In genomic region chr11:117970400-117971024, GRCh38 we compare ENCODE assay signal across 9 cellular contexts. TPM values are rescaled to one million over a fixed set of nuclear protein-coding genes. Genes with fewer than 3 reads are reported as not detected.
A peak's percentile ranks its signal among the peaks of the same experiment; 100 is the strongest.
DNase-seq lines count a peak whose midpoint lies in the region; ATAC-seq, FAIRE-seq and TF ChIP-seq lines count a peak whose summit lies in the region.
"Had no signal": no experiment of that assay in that cellular context is flagged by ENCODE, and none has a peak within 500 bp of the region (broad histone marks: within the 10 kb centered on the region; RNA-seq: fewer than 3 reads in every experiment).

No MANE protein-coding gene starts in this region.

- H3K9me3 ChIP-seq in spleen (no peaks in the 10 kb centered on the region), kidney (ENCODE audit: control insufficient read depth in 1 of 2, low read length in 2 of 2) (no peaks in the 10 kb centered on the region)
- H3K9me3 ChIP-seq: breast epithelium had no signal

- no peak overlapping the region for H3K9ac ChIP-seq in kidney (ENCODE audit: low read length in 2 of 2)

- WGBS in spleen, 5 donors: 40 to 51% (median 42%) methylated on average over 4 of the region's 4 CpGs

- H3K4me1 ChIP-seq in spleen (peaks cover 9 to 68% (median 45%) of the 10 kb centered on the region in 6 donors), kidney (ENCODE audit: control insufficient read depth in 1 of 2, insufficient read depth in 1 of 2, low read depth in 1 of 2, low read length in 2 of 2) (no peaks in the 10 kb centered on the region)
- H3K4me1 ChIP-seq: breast epithelium had no signal

- H3K36me3 ChIP-seq in spleen (no peaks in the 10 kb centered on the region), kidney (ENCODE audit: control insufficient read depth in 1 of 2, insufficient read depth in 2 of 2, low read length in 2 of 2) (no peaks in the 10 kb centered on the region)
- H3K36me3 ChIP-seq: breast epithelium had no signal

- H3K4me3 ChIP-seq in spleen (no peak overlapping the region), kidney (ENCODE audit: low read length in 2 of 2) (no peak overlapping the region)
- H3K4me3 ChIP-seq: breast epithelium had no signal

- ATAC-seq in GM18861 (IDR thresholded peaks at IDR 0.05; ENCODE audit: unreplicated experiment) (no peak), HG03442 (IDR thresholded peaks at IDR 0.05; ENCODE audit: unreplicated experiment) (no peak)

- peak; percentile 53 for DNase-seq in activated CD8-positive, alpha-beta memory T cell treated with anti-CD3 and anti-CD28 coated beads, Interleukin-2, amount 50 U/mL, for 48 hours
- no peak for DNase-seq in activated CD8-positive, alpha-beta memory T cell treated with anti-CD3 and anti-CD28 coated beads, Interleukin-2, amount 50 U/mL, for 4 hours
- peak; percentile 63 for DNase-seq in NOMO-1 treated with DMSO at 0.1 percent for 48 hours (lab: John Stamatoyannopoulos, UW; ENCODE audit: unreplicated experiment)
- DNase-seq in central memory CD4-positive, alpha-beta T cell: peak; percentile 48
- DNase-seq in spleen: peak; percentile 66
- DNase-seq in kidney: no peak

- TF ChIP-seq POLR2A in spleen (IDR thresholded peaks at IDR 0.05): no peak

- intact Hi-C loops in spleen (cut with DNase I; ENCODE audit: low total_unique reads) (no loop called here), kidney (cut with DNase I) (no loop called here)

- TF ChIP-seq CTCF in spleen (IDR thresholded peaks at IDR 0.05 in 8 of 11, conservative IDR thresholded peaks at IDR 0.05 in 3 of 11) (no peak), kidney (IDR thresholded peaks at IDR 0.05; ENCODE audit: borderline replicate concordance, extremely low read depth, insufficient read depth) (no peak)

- H3K27me3 ChIP-seq in spleen (replicated peaks in 1 of 7): no peaks in the 10 kb centered on the region
- H3K27me3 ChIP-seq: breast epithelium had no signal

- no peak for FAIRE-seq in kidney (lab: Jason Lieb, UNC)

- H3K27ac ChIP-seq in spleen: peak overlapping the region in 4 of 8 donors; percentile 15 to 62 (median 30)
- no peak overlapping the region for H3K27ac ChIP-seq in kidney (ENCODE audit: low read depth in 2 of 2, low read length in 2 of 2)
- H3K27ac ChIP-seq: breast epithelium had no signal

RNA-seq across cellular contexts. Expression of gene IL10RA, which starts 15.7 kb away (rescaled TPM):
- total RNA-seq in spleen (100 to 1,000 TPM; 114 to 239 (median 171) TPM), kidney (37.2 TPM)
- polyA plus RNA-seq in spleen (10 to 100 TPM; 32.9 to 39.4 (median 38.3) TPM), kidney (ENCODE audit: insufficient read depth, low read depth, low replicate concordance) (1.8 TPM)

RNA-seq across cellular contexts. Expression of gene TMPRSS13, which starts 41.3 kb away (rescaled TPM):
- total RNA-seq in spleen (1 to 10 TPM in 6 of 7 donors, under 1 TPM in 1; 0.95 to 2.2 (median 1.7) TPM), kidney (1.9 TPM)
- polyA plus RNA-seq in spleen (1 to 10 TPM; 1.3 to 1.9 (median 1.5) TPM), kidney (ENCODE audit: insufficient read depth, low read depth, low replicate concordance) (1.2 TPM)

Comparison
In these comparisons a context has a peak if more than half of its experiments do, and no peak if none do; other contexts are left out.
1. DNase-seq: peak in activated CD8-positive, alpha-beta memory T cell treated with anti-CD3 and anti-CD28 coated beads, Interleukin-2, amount 50 U/mL, for 48 hours (single experiment), NOMO-1 treated with DMSO at 0.1 percent for 48 hours (single experiment), central memory CD4-positive, alpha-beta T cell (single experiment) and spleen (single experiment); none in activated CD8-positive, alpha-beta memory T cell treated with anti-CD3 and anti-CD28 coated beads, Interleukin-2, amount 50 U/mL, for 4 hours (single experiment) and kidney (single experiment).